8 cellular contexts compared by ENCODE assay signal in the genomic region with DNA sequence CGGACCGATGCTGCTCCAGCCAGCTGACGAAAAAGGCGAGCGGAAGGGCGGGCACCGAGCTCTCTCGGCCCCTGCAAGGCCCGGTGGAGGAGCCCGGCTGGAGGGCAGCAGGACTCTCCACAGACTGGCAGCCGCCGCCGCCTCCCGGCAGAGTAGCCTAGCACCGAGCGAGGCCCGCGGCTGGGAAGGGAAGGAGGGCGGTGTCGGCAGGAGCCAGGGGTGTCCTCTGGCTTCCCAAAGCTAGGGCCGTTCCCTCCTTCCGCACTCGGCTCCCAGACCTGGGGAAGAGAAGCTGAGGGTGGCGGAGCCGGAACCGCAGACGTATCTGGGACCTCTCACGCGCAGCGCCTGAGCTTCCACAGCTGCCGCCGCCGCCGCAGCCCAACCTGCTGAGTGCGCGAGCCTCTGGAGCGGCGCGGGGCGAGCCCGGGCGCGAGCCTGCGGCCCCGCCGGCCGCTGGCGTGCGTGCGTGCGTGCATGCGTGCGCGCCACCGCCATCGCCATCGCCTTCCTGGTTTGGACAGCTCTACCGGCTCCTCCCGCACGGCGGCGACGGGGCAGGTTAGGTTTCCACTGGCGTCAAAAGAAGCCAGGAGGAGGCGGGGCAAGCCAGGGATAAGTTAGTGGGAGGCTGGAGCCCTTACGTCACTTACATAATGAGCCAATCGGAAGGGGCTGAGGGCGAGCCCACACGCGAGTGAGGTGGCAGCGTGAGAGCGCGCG. TPM values are rescaled to one million over a fixed set of nuclear protein-coding genes. Genes with fewer than 3 reads are reported as not detected.
DNase-seq lines count a peak whose midpoint lies in the region; ATAC-seq, FAIRE-seq and TF ChIP-seq lines count a peak whose summit lies in the region.

TSS of gene RAB6A (minus strand) at position 395 of the 723 bp plus-strand sequence. CDS start 439 bp downstream, outside the sequence.

- peaks cover 16% of the 10 kb centered on the region for H3K4me1 ChIP-seq in psoas muscle

- H3K27ac ChIP-seq in angular gyrus (ENCODE audit: low read depth, low read length) (peak within 1 kb of the TSS; percentile 98), psoas muscle (peak within 1 kb of the TSS; percentile 98)

- peak; percentile 81 for FAIRE-seq in urothelium cell line (lab: Jason Lieb, UNC)

- peak within 1 kb of the TSS; percentile 97 for H3K4me3 ChIP-seq in psoas muscle

- DNase-seq in NCI-H187 (lab: John Stamatoyannopoulos, UW), result peak; percentile 97 to 99
- peak; percentile 97 to 100 (median 100) for DNase-seq in T-helper 2 cell
- DNase-seq in left ventricle myocardium superior, result peak; percentile 100
- peak; percentile 100 for DNase-seq in psoas muscle
- peak; percentile 97 for DNase-seq in urothelium cell line (ENCODE audit: low spot score)

- WGBS in psoas muscle, 3 donors, result 0% methylated on average over 56 to 74 of the region's 74 CpGs

- TF ChIP-seq CTCF in psoas muscle (IDR thresholded peaks at IDR 0.05), result peak; percentile 34

- no peaks in the 10 kb centered on the region for H3K36me3 ChIP-seq in psoas muscle (ENCODE audit: insufficient read depth in 1 of 2, low read depth in 1 of 2)

- ATAC-seq in GM18499 (IDR thresholded peaks at IDR 0.05; ENCODE audit: insufficient read depth, unreplicated experiment), result peak; percentile 80
- peak; percentile 94 for ATAC-seq in HG02943 (IDR thresholded peaks at IDR 0.05; ENCODE audit: low read depth, unreplicated experiment)
- peak; percentile 95 for ATAC-seq in left ventricle myocardium superior
- peak; percentile 93 to 96 (median 95) for ATAC-seq in psoas muscle

- intact Hi-C loops in left ventricle myocardium superior (cut with micrococcal nuclease), result no loop called here
- intact Hi-C loops in psoas muscle (cut with DNase I), result loop anchor here in 1 of 2 donors (1.0 kb wide), 1 partner anchor 18 kb away; no protein-coding TSS in a partner anchor

- H3K27me3 ChIP-seq in psoas muscle (ENCODE audit: insufficient read depth in 3 of 3, low read length in 2 of 3), result no peaks in the 10 kb centered on the region

- no peaks in the 10 kb centered on the region for H3K9me3 ChIP-seq in psoas muscle

RNA-seq across cellular contexts. Expression of gene RAB6A, which starts in this region (rescaled TPM):
- 96.3 TPM for total RNA-seq in left ventricle myocardium superior
- total RNA-seq in psoas muscle, result 10 to 100 TPM; 74.9 to 88.2 (median 86.9) TPM
- 100 to 1,000 TPM in 1 of 3 donors, 10 to 100 TPM in 2; 49.4 to 117 (median 58.4) TPM for polyA plus RNA-seq in psoas muscle

Comparison
In these comparisons a context has a peak if more than half of its experiments do, and no peak if none do; other contexts are left out.
1. Peak in every context shown above with its lines: DNase-seq, ATAC-seq, H3K4me3 ChIP-seq and H3K27ac ChIP-seq.